ENCODE assay signal across 17 cellular contexts in the genomic region with DNA sequence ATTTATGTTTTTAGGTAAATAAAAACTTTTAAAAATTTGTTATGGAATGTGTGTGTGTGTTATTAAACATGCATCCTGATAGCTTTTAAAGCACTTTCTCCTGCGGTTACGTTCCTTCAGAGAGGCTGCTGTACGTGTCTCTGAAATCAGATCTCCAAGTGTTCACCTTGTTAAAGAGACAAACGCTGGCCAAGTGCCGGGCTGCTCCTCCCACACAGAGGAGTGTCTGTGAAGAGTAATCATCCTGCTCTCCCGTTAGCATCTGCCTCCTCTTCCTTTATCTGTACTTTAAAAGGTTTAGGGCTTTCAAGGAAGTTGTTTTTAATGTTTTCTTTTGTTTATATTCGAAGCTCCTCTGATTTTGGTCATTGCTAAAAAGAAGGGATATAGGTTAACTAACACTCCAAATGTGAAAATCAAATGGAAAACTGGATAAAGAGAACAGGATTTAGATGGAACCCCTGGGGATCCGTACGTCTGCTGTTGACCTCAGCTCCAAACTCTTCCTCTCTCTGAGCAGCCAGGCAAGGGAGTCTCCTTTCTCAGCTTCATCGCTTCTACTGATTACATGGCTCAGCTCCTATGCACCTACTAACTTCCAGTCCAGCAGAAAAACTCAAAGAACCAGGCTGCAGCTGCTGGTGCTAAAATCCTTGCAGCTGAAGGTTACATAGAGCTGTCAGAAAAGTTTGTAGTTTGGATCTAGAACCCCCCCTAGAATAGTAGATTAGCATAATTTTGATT. TPM values are rescaled to one million over a fixed set of nuclear protein-coding genes. Genes with fewer than 3 reads are reported as not detected.
DNase-seq lines count a peak whose midpoint lies in the region; ATAC-seq and TF ChIP-seq lines count a peak whose summit lies in the region.
"Had no signal": no experiment of that assay in that cellular context is flagged by ENCODE, and none has a peak within 500 bp of the region (broad histone marks: within the 10 kb centered on the region; RNA-seq: fewer than 3 reads in every experiment).

No MANE protein-coding gene starts in this region.

- peaks cover 24% of the 10 kb centered on the region for H3K4me1 ChIP-seq in KMS-11 (ENCODE audit: low read depth, poor library complexity, severe bottlenecking)
- H3K4me1 ChIP-seq: colonic mucosa, esophagus squamous epithelium, neural progenitor cell had no signal

- H3K27ac Mint-ChIP-seq in activated T-cell treated with anti-CD3 and anti-CD28 coated beads, Interleukin-2, amount 50 U/mL, for 24 hours, result peak overlapping the region; percentile 83
- peak overlapping the region; percentile 40 for H3K27ac Mint-ChIP-seq in activated T-helper 1 cell treated with anti-CD3 and anti-CD28 coated beads, Interleukin-12 subunit alpha, Interleukin-12 subunit beta, Interleukin-2, Interleukin-4 antibody, amounts not matched to agents 30 ng/mL and 10 ng/mL and 1 ng/mL, durations not matched to agents 14 hours and 24 hours and 36 hours
- H3K27ac Mint-ChIP-seq in nephron progenitor cell, result peak overlapping the region; percentile 68
- H3K27ac Mint-ChIP-seq: neural progenitor cell had no signal

- H3K27ac ChIP-seq in KMS-11, result peak overlapping the region; percentile 32; the same call in 1 of the 2 replicates
- H3K27ac ChIP-seq: colonic mucosa, esophagus squamous epithelium, left ventricle myocardium inferior, neural progenitor cell, right atrium auricular region had no signal

- no peak overlapping the region for H3K4me2 ChIP-seq in KMS-11
- H3K4me2 ChIP-seq: neural progenitor cell had no signal

- H3K36me3 Mint-ChIP-seq in activated T-cell treated with anti-CD3 and anti-CD28 coated beads, Interleukin-2, amount 50 U/mL, for 24 hours (ENCODE audit: low read depth), result peaks cover 91% of the 10 kb centered on the region
- H3K36me3 Mint-ChIP-seq in activated T-helper 1 cell treated with anti-CD3 and anti-CD28 coated beads, Interleukin-12 subunit alpha, Interleukin-12 subunit beta, Interleukin-2, Interleukin-4 antibody, amounts not matched to agents 30 ng/mL and 10 ng/mL and 1 ng/mL, durations not matched to agents 14 hours and 24 hours and 36 hours (ENCODE audit: low read depth), result peaks cover 86% of the 10 kb centered on the region
- peaks cover 16% of the 10 kb centered on the region for H3K36me3 Mint-ChIP-seq in nephron progenitor cell (ENCODE audit: low read depth)
- H3K36me3 Mint-ChIP-seq: neural progenitor cell had no signal

- no peak overlapping the region for H3K4me3 ChIP-seq in KMS-11 (IDR thresholded peaks at IDR 0.05; ENCODE audit: insufficient read depth, low read depth, low read length)
- H3K4me3 ChIP-seq: colonic mucosa, esophagus squamous epithelium, left ventricle myocardium inferior, neural progenitor cell, right atrium auricular region had no signal

- no peaks in the 10 kb centered on the region for H3K27me3 Mint-ChIP-seq in activated T-cell treated with anti-CD3 and anti-CD28 coated beads, Interleukin-2, amount 50 U/mL, for 24 hours
- no peaks in the 10 kb centered on the region for H3K27me3 Mint-ChIP-seq in activated T-helper 1 cell treated with anti-CD3 and anti-CD28 coated beads, Interleukin-12 subunit alpha, Interleukin-12 subunit beta, Interleukin-2, Interleukin-4 antibody, amounts not matched to agents 30 ng/mL and 10 ng/mL and 1 ng/mL, durations not matched to agents 14 hours and 24 hours and 36 hours (ENCODE audit: insufficient read depth)
- H3K27me3 Mint-ChIP-seq in nephron progenitor cell (ENCODE audit: low read depth, poor library complexity), result peaks cover 12% of the 10 kb centered on the region

- peaks cover 17% of the 10 kb centered on the region; the same call in 1 of the 2 replicates for H3K36me3 ChIP-seq in KMS-11 (ENCODE audit: insufficient read depth)
- H3K36me3 ChIP-seq: colonic mucosa, esophagus squamous epithelium, left ventricle myocardium inferior, neural progenitor cell, right atrium auricular region had no signal

- H3K9me3 Mint-ChIP-seq in activated T-cell treated with anti-CD3 and anti-CD28 coated beads, Interleukin-2, amount 50 U/mL, for 24 hours, result peaks cover 13% of the 10 kb centered on the region
- H3K9me3 Mint-ChIP-seq in activated T-helper 1 cell treated with anti-CD3 and anti-CD28 coated beads, Interleukin-12 subunit alpha, Interleukin-12 subunit beta, Interleukin-2, Interleukin-4 antibody, amounts not matched to agents 30 ng/mL and 10 ng/mL and 1 ng/mL, durations not matched to agents 14 hours and 24 hours and 36 hours, result peaks cover 27% of the 10 kb centered on the region
- H3K9me3 Mint-ChIP-seq in nephron progenitor cell, result peaks cover 43% of the 10 kb centered on the region

- ATAC-seq in HG03175 (IDR thresholded peaks at IDR 0.05; ENCODE audit: unreplicated experiment), result no peak

- TF ChIP-seq CTCF in KMS-11 (conservative IDR thresholded peaks at IDR 0.05; ENCODE audit: low read depth, low read length) (no peak), nephron progenitor cell (IDR thresholded peaks at IDR 0.05) (no peak)

- no peaks in the 10 kb centered on the region for H3K27me3 ChIP-seq in KMS-11 (ENCODE audit: insufficient read depth, low read depth)
- H3K27me3 ChIP-seq: colonic mucosa, neural progenitor cell, right atrium auricular region had no signal

- intact Hi-C loops in activated T-helper 1 cell treated with anti-CD3 and anti-CD28 coated beads, Interleukin-12 subunit alpha, Interleukin-12 subunit beta, Interleukin-2, Interleukin-4 antibody, amounts not matched to agents 30 ng/mL and 10 ng/mL and 1 ng/mL, durations not matched to agents 14 hours and 24 hours and 36 hours (cut with micrococcal nuclease), result loop anchor here (1.0 kb wide), 1 partner anchor 7 kb away; no protein-coding TSS in a partner anchor

- 0 out of 2 replicates have a peak, but pooled peaks cover 4% of the 10 kb centered on the region for H3K79me2 ChIP-seq in KMS-11 (ENCODE audit: insufficient read depth, low read depth)

- H3K9ac ChIP-seq in KMS-11, result no peak overlapping the region
- H3K9ac ChIP-seq: neural progenitor cell had no signal

- peaks cover 10% of the 10 kb centered on the region; the same call in 1 of the 2 replicates for H4K20me1 ChIP-seq in KMS-11 (ENCODE audit: insufficient read depth)

- no peak for DNase-seq in activated T-cell treated with anti-CD3 and anti-CD28 coated beads, Interleukin-2, amount 50 U/mL, for 24 hours
- DNase-seq in activated T-cell treated with anti-CD3 and anti-CD28 coated beads, Interleukin-2, amount 50 U/mL, for 1 hour, result no peak
- DNase-seq in activated T-helper 1 cell treated with anti-CD3 and anti-CD28 coated beads, Interleukin-12 subunit alpha, Interleukin-12 subunit beta, Interleukin-2, Interleukin-4 antibody, amounts not matched to agents 30 ng/mL and 10 ng/mL and 1 ng/mL, durations not matched to agents 14 hours and 24 hours and 36 hours (ENCODE audit: low spot score), result no peak
- DNase-seq in nephron progenitor cell, result peak; percentile 39
- DNase-seq in superior temporal gyrus (ENCODE audit: extremely low spot score), result no peak
- no peak for DNase-seq in central memory CD4-positive, alpha-beta T cell
- DNase-seq: activated CD4-positive, alpha-beta T cell treated with anti-CD3 and anti-CD28 coated beads for 1 hour; colonic mucosa; DMS153; esophagus squamous epithelium; left ventricle myocardium inferior; NCI-H146; SW 1271 had no signal

- no peak overlapping the region for H2AFZ ChIP-seq in KMS-11 (ENCODE audit: low read depth)
- H2AFZ ChIP-seq: neural progenitor cell had no signal

- peaks cover 73% of the 10 kb centered on the region for H3K4me1 Mint-ChIP-seq in activated T-cell treated with anti-CD3 and anti-CD28 coated beads, Interleukin-2, amount 50 U/mL, for 24 hours (ENCODE audit: low read depth)
- peaks cover 64% of the 10 kb centered on the region for H3K4me1 Mint-ChIP-seq in activated T-helper 1 cell treated with anti-CD3 and anti-CD28 coated beads, Interleukin-12 subunit alpha, Interleukin-12 subunit beta, Interleukin-2, Interleukin-4 antibody, amounts not matched to agents 30 ng/mL and 10 ng/mL and 1 ng/mL, durations not matched to agents 14 hours and 24 hours and 36 hours (ENCODE audit: low read depth)
- H3K4me1 Mint-ChIP-seq in nephron progenitor cell, result peaks cover 56% of the 10 kb centered on the region

- no peak overlapping the region for H3K4me3 Mint-ChIP-seq in activated T-cell treated with anti-CD3 and anti-CD28 coated beads, Interleukin-2, amount 50 U/mL, for 24 hours
- no peak overlapping the region for H3K4me3 Mint-ChIP-seq in activated T-helper 1 cell treated with anti-CD3 and anti-CD28 coated beads, Interleukin-12 subunit alpha, Interleukin-12 subunit beta, Interleukin-2, Interleukin-4 antibody, amounts not matched to agents 30 ng/mL and 10 ng/mL and 1 ng/mL, durations not matched to agents 14 hours and 24 hours and 36 hours
- H3K4me3 Mint-ChIP-seq in nephron progenitor cell, result peak overlapping the region; percentile 44
- H3K4me3 Mint-ChIP-seq: neural progenitor cell had no signal

RNA-seq across cellular contexts. Expression of gene IRF4, which starts 20.0 kb away (rescaled TPM):
- total RNA-seq in activated T-helper 1 cell treated with anti-CD3 and anti-CD28 coated beads, Interleukin-12 subunit alpha, Interleukin-12 subunit beta, Interleukin-2, Interleukin-4 antibody, amounts not matched to agents 30 ng/mL and 10 ng/mL and 1 ng/mL, durations not matched to agents 14 hours and 24 hours and 36 hours, result 911 and 929 TPM in 2 replicates
